In the genomic region with DNA sequence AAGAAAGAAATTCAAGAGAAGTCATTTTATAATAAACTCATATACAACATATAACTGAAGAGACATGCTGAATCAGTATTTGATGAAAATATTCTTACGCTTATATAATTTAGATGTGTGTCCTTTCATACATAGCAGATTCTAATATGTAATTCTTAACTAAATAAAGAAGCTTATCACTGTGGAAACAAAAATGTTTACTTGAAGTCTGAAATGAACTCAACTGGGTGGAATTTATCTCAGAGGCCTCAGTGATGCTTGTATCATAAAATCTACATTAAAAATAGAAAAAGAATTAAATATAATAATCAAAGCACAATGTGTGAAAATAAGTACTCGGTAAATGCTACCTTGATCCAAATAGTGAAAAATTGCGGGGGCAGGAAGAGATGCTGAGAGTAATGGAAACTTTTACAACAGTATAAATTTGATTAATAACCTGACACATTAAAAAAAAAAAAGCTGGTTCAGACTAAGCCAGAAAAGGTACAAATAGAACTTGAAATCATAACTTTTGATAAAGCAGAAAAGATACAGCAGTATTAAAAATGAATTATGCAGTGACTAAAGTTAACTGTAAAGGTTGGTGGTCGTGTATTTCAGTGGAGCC, we compare ENCODE assay signal across 21 cellular contexts. TPM values are rescaled to one million over a fixed set of nuclear protein-coding genes. Genes with fewer than 3 reads are reported as not detected.
A peak's percentile ranks its signal among the peaks of the same experiment; 100 is the strongest.
DNase-seq lines count a peak whose midpoint lies in the region; ATAC-seq, FAIRE-seq and TF ChIP-seq lines count a peak whose summit lies in the region.
"Had no signal": no experiment of that assay in that cellular context is flagged by ENCODE, and none has a peak within 500 bp of the region (broad histone marks: within the 10 kb centered on the region; RNA-seq: fewer than 3 reads in every experiment).

No MANE protein-coding gene starts in this region.

- no peak overlapping the region for H3K23ac ChIP-seq in IMR-90 (ENCODE audit: low read depth, low read length)

- no peak overlapping the region for H3K4ac ChIP-seq in IMR-90 (ENCODE audit: low read depth, low read length)

- H3K4me3 Mint-ChIP-seq in central memory CD8-positive, alpha-beta T cell: no peak overlapping the region
- H3K4me3 Mint-ChIP-seq in T-helper 2 cell treated with Interferon-gamma antibody and Interleukin-4, amounts not matched to agents 5 μg/mL and 100 μg/mL, for 36 hours: no peak overlapping the region

- no peak overlapping the region for H2AK9ac ChIP-seq in IMR-90 (replicated peaks; ENCODE audit: low read depth, low read length, poor library complexity)

- no peak overlapping the region for H2BK20ac ChIP-seq in IMR-90 (ENCODE audit: low read depth, low read length)

- CTCF ChIA-PET in IMR-90 (lab: Yijun Ruan, JAX): interaction anchor here (0.6 kb wide), 1 partner anchor 95 kb away, joined by 3 read pairs; no protein-coding TSS in a partner anchor

- TF ChIP-seq CTCF in IMR-90 (conservative IDR thresholded peaks at IDR 0.05; ENCODE audit: low read depth, low read length) (no peak), uterus (IDR thresholded peaks at IDR 0.05) (no peak), left lung (IDR thresholded peaks at IDR 0.05) (no peak)

- no peak for TF ChIP-seq RAD21 in IMR-90 (IDR thresholded peaks at IDR 0.05; ENCODE audit: low read length)

- dilution Hi-C loops in IMR-90 (cut with HindIII; ENCODE audit: low sequenced_read_pairs, unreplicated experiment): no loop called here

- H3K4me2 ChIP-seq in IMR-90 (ENCODE audit: low read depth, low read length): peak overlapping the region; percentile 22

- no peak for TF ChIP-seq POLR2A in IMR-90 (IDR thresholded peaks at IDR 0.05; ENCODE audit: low read depth, low read length)
- no peak for TF ChIP-seq POLR2A in uterus (IDR thresholded peaks at IDR 0.05)

- H3K9me3 ChIP-seq in IMR-90 (ENCODE audit: control insufficient read depth, insufficient read depth, low read length): no peaks in the 10 kb centered on the region
- H3K9me3 ChIP-seq in uterus: no peaks in the 10 kb centered on the region
- H3K9me3 ChIP-seq in left lung: no peaks in the 10 kb centered on the region
- H3K9me3 ChIP-seq: Caco-2 had no signal

- H2AK5ac ChIP-seq in IMR-90 (ENCODE audit: low read depth, low read length): no peak overlapping the region

- H2AFZ ChIP-seq in IMR-90 (replicated peaks; ENCODE audit: low read length, poor library complexity): no peak overlapping the region

- no peaks in the 10 kb centered on the region for H3K9me1 ChIP-seq in IMR-90 (ENCODE audit: insufficient read depth, low read length)

- H3K9ac ChIP-seq in IMR-90 (ENCODE audit: low read depth, low read length): no peak overlapping the region

- H3K56ac ChIP-seq in IMR-90 (ENCODE audit: extremely low read depth, insufficient read depth, low read length): no peak overlapping the region

- no peak overlapping the region for H3K14ac ChIP-seq in IMR-90 (replicated peaks; ENCODE audit: low read depth, low read length)

- no peak overlapping the region for H3K18ac ChIP-seq in IMR-90 (ENCODE audit: low read depth, low read length)

- DNase-seq in IMR-90: peak; percentile 66
- no peak for DNase-seq in central memory CD8-positive, alpha-beta T cell (ENCODE audit: low spot score in 2 of 2)
- no peak for DNase-seq in uterus
- DNase-seq in left lung: no peak
- no peak for DNase-seq in DMS53 treated with DMSO at 0.1 percent for 48 hours (lab: John Stamatoyannopoulos, UW; ENCODE audit: unreplicated experiment)
- no peak for DNase-seq in T-helper 2 cell treated with Interferon-gamma antibody and Interleukin-4, amounts not matched to agents 5 μg/mL and 100 μg/mL, for 36 hours (ENCODE audit: low spot score)
- DNase-seq: C1 segment of cervical spinal cord; Caco-2; CD4-positive, CD25-positive, alpha-beta regulatory T cell; CD8-positive, alpha-beta T cell; DMS153; DMS79; EL; GDM1; H7; HCEC 1CT had no signal

- H3K79me1 ChIP-seq in IMR-90 (ENCODE audit: low read depth in 1 of 2, low read length in 2 of 2): no peaks in the 10 kb centered on the region

- H3K27ac Mint-ChIP-seq in central memory CD8-positive, alpha-beta T cell (ENCODE audit: low read depth): peak overlapping the region; percentile 36
- no peak overlapping the region for H3K27ac Mint-ChIP-seq in T-helper 2 cell treated with Interferon-gamma antibody and Interleukin-4, amounts not matched to agents 5 μg/mL and 100 μg/mL, for 36 hours
- H3K27ac Mint-ChIP-seq: CD8-positive, alpha-beta T cell had no signal

- H4K8ac ChIP-seq in IMR-90 (ENCODE audit: low read depth in 2 of 2, low read length in 2 of 2): peak overlapping the region in 1 of 2 experiments; percentile 53; a peak in 1 of 4 replicates

- H2BK120ac ChIP-seq in IMR-90 (ENCODE audit: low read depth, low read length): no peak overlapping the region

- H4K20me1 ChIP-seq in IMR-90 (ENCODE audit: insufficient read depth, low read length): no peaks in the 10 kb centered on the region

- peaks cover 4% of the 10 kb centered on the region for H3K4me1 ChIP-seq in IMR-90 (ENCODE audit: control insufficient read depth, insufficient read depth, low read length)
- H3K4me1 ChIP-seq in uterus: no peaks in the 10 kb centered on the region
- peaks cover 0 to 10% of the 10 kb centered on the region in 2 donors for H3K4me1 ChIP-seq in left lung

- H2BK15ac ChIP-seq in IMR-90 (ENCODE audit: low read depth, low read length): no peak overlapping the region

- H2BK5ac ChIP-seq in IMR-90 (ENCODE audit: low read depth, low read length, poor library complexity, severe bottlenecking): no peak overlapping the region

- H3K27me3 ChIP-seq in IMR-90 (ENCODE audit: control insufficient read depth, insufficient read depth, low read length): no peaks in the 10 kb centered on the region
- H3K27me3 ChIP-seq in uterus: no peaks in the 10 kb centered on the region
- no peaks in the 10 kb centered on the region for H3K27me3 ChIP-seq in left lung

- in situ Hi-C loops in IMR-90 (cut with MboI; ENCODE audit: low sequenced_read_pairs): no loop called here

- FAIRE-seq in islet of Langerhans (lab: Jason Lieb, UNC): peak; percentile 98
- FAIRE-seq: GM12891, GM18507, H1 had no signal

- ATAC-seq in IMR-90 (ENCODE audit: low read depth) (peak; percentile 87), GM19463 (IDR thresholded peaks at IDR 0.05; ENCODE audit: unreplicated experiment) (no peak), left lung (no peak)
- ATAC-seq in central memory CD8-positive, alpha-beta T cell (replicated peaks; ENCODE audit: extremely low read depth, poor library complexity, severe bottlenecking): no peak
- ATAC-seq: CD8-positive, alpha-beta T cell had no signal

- H3K27ac ChIP-seq in IMR-90 (ENCODE audit: insufficient read depth, low read length) (peak overlapping the region; percentile 59; the same call in 1 of the 2 replicates), uterus (peak overlapping the region; percentile 16 to 53), left lung (no peak overlapping the region)

- no peak overlapping the region for H4K91ac ChIP-seq in IMR-90 (ENCODE audit: insufficient read depth, low read depth, low read length)

- BruUV-seq in IMR-90 (replicated peaks; lab: Mats Ljungman, UMichigan): no TSS peak

- H3K4me3 ChIP-seq in IMR-90 (ENCODE audit: insufficient read depth, low read depth, low read length) (no peak overlapping the region), uterus (no peak overlapping the region), left lung (no peak overlapping the region)

- H3K4me1 Mint-ChIP-seq in central memory CD8-positive, alpha-beta T cell: peaks cover 34% of the 10 kb centered on the region
- H3K4me1 Mint-ChIP-seq in T-helper 2 cell treated with Interferon-gamma antibody and Interleukin-4, amounts not matched to agents 5 μg/mL and 100 μg/mL, for 36 hours (ENCODE audit: low read depth): peaks cover 26% of the 10 kb centered on the region

- no CpG with 5 or more reads among the region's 4 CpGs for WGBS in IMR-90 (ENCODE audit: extremely low coverage in 2 of 2, insufficient read length in 1 of 2), 2 experiments

- no peaks in the 10 kb centered on the region for H3K36me3 Mint-ChIP-seq in central memory CD8-positive, alpha-beta T cell (ENCODE audit: insufficient read depth)
- H3K36me3 Mint-ChIP-seq in T-helper 2 cell treated with Interferon-gamma antibody and Interleukin-4, amounts not matched to agents 5 μg/mL and 100 μg/mL, for 36 hours (ENCODE audit: low read depth): peaks cover 2% of the 10 kb centered on the region
- H3K36me3 Mint-ChIP-seq: CD4-positive, CD25-positive, alpha-beta regulatory T cell; CD8-positive, alpha-beta T cell had no signal

- no peak overlapping the region for H4K5ac ChIP-seq in IMR-90 (ENCODE audit: low read depth, low read length)

- POLR2A ChIA-PET in IMR-90 (lab: Charles Lee; ENCODE audit: unreplicated experiment): no interaction called here

- H3K36me3 ChIP-seq in IMR-90 (ENCODE audit: control insufficient read depth, insufficient read depth, low read length): no peaks in the 10 kb centered on the region
- H3K36me3 ChIP-seq in uterus: no peaks in the 10 kb centered on the region
- no peaks in the 10 kb centered on the region for H3K36me3 ChIP-seq in left lung

- H3K27me3 Mint-ChIP-seq in central memory CD8-positive, alpha-beta T cell: no peaks in the 10 kb centered on the region
- no peaks in the 10 kb centered on the region for H3K27me3 Mint-ChIP-seq in T-helper 2 cell treated with Interferon-gamma antibody and Interleukin-4, amounts not matched to agents 5 μg/mL and 100 μg/mL, for 36 hours (ENCODE audit: low read depth)

- H3K9me3 Mint-ChIP-seq in central memory CD8-positive, alpha-beta T cell: no peaks in the 10 kb centered on the region
- H3K9me3 Mint-ChIP-seq in T-helper 2 cell treated with Interferon-gamma antibody and Interleukin-4, amounts not matched to agents 5 μg/mL and 100 μg/mL, for 36 hours: no peaks in the 10 kb centered on the region
- H3K9me3 Mint-ChIP-seq: CD8-positive, alpha-beta T cell had no signal

- intact Hi-C loops in IMR-90 (cut with micrococcal nuclease): no loop called here
- intact Hi-C loops in uterus (cut with DNase I; ENCODE audit: low total_unique reads): no loop called here
- intact Hi-C loops in left lung (cut with DNase I): no loop called here

TF ChIP-seq in IMR-90, 13 proteins besides CTCF, POLR2A, EP300 and RAD21:
- 0 out of 2 replicates have a peak, but pooled peaks have one; percentile 25 for TF ChIP-seq MAFK (IDR thresholded peaks at IDR 0.05; ENCODE audit: low read depth, low read length)
- no peak for TF ChIP-seq ELK1 (IDR thresholded peaks at IDR 0.05; ENCODE audit: borderline replicate concordance, low read depth, low read length)

RNA-seq across cellular contexts. Expression of gene CBLB, which starts 12.0 kb away (rescaled TPM):
- total RNA-seq in IMR-90 (2012; rRNA removed) (20.1 and 28.6 TPM in 2 replicates), uterus (10 to 100 TPM; 26.1 to 86.2 (median 44.5) TPM), left lung (10 to 100 TPM; 30.7 to 34.7 TPM)
- 10.1 and 10.2 TPM in 2 replicates for polyA plus RNA-seq in IMR-90 (2012; rRNA removed)
- 2.7 and 5.9 TPM in 2 replicates for polyA plus RNA-seq in IMR-90 (2012; cell fraction: cytosol; rRNA removed)
- 7.1 and 45.1 TPM in 2 replicates for polyA plus RNA-seq in IMR-90 (2012; cell fraction: nucleus; rRNA removed; ENCODE audit: low replicate concordance)

Comparison
In these comparisons a context has a peak if more than half of its experiments do, and no peak if none do; other contexts are left out.
1. H3K27ac ChIP-seq: peak in IMR-90 (single experiment) and uterus (2 of 2); none in left lung (0 of 2).